Comparison of ENCODE assay signal across 28 cellular contexts in genomic region chr17:15321556-15322250, GRCh38. TPM values are rescaled to one million over a fixed set of nuclear protein-coding genes. Genes with fewer than 3 reads are reported as not detected.
A peak's percentile ranks its signal among the peaks of the same experiment; 100 is the strongest.
DNase-seq lines count a peak whose midpoint lies in the region; ATAC-seq and TF ChIP-seq lines count a peak whose summit lies in the region.
"Had no signal": no experiment of that assay in that cellular context is flagged by ENCODE, and none has a peak within 500 bp of the region (broad histone marks: within the 10 kb centered on the region; RNA-seq: fewer than 3 reads in every experiment).

No MANE protein-coding gene starts in this region.

- no peaks in the 10 kb centered on the region for H3K9me3 ChIP-seq in PC-3 (ENCODE audit: low read length)
- no peaks in the 10 kb centered on the region for H3K9me3 ChIP-seq in esophagus muscularis mucosa
- H3K9me3 ChIP-seq in osteoblast (ENCODE audit: low read depth, low read length) = no peaks in the 10 kb centered on the region
- no peaks in the 10 kb centered on the region for H3K9me3 ChIP-seq in effector memory CD4-positive, alpha-beta T cell (ENCODE audit: control insufficient read depth, low read length)
- H3K9me3 ChIP-seq: colonic mucosa, heart left ventricle, upper lobe of right lung had no signal

- H3F3A ChIP-seq in PC-3 (ENCODE audit: low read length, unreplicated experiment) = no peaks in the 10 kb centered on the region

- CTCF ChIA-PET in PC-3 (lab: Charles Lee) = no interaction called here

- no peaks in the 10 kb centered on the region for H3K9me2 ChIP-seq in PC-3 (replicated peaks; ENCODE audit: low read length)

- peaks cover 7% of the 10 kb centered on the region for H3K4me1 ChIP-seq in PC-3 (ENCODE audit: insufficient read depth, low read length)
- no peaks in the 10 kb centered on the region for H3K4me1 ChIP-seq in esophagus muscularis mucosa
- H3K4me1 ChIP-seq in osteoblast (ENCODE audit: insufficient read depth, low read length) = peaks cover 6% of the 10 kb centered on the region
- H3K4me1 ChIP-seq in effector memory CD4-positive, alpha-beta T cell (ENCODE audit: control insufficient read depth, insufficient read depth, low read length, poor library complexity, severe bottlenecking) = no peaks in the 10 kb centered on the region
- H3K4me1 ChIP-seq: colonic mucosa, upper lobe of right lung had no signal

- H4K20me1 ChIP-seq in PC-3 (ENCODE audit: low read length) (no peaks in the 10 kb centered on the region), osteoblast (ENCODE audit: insufficient read depth, low read length) (no peaks in the 10 kb centered on the region)

- H3K27me3 ChIP-seq in PC-3 (ENCODE audit: low read length) (no peaks in the 10 kb centered on the region), esophagus muscularis mucosa (no peaks in the 10 kb centered on the region), osteoblast (ENCODE audit: insufficient read depth, low read length) (peaks cover 18% of the 10 kb centered on the region)
- no peaks in the 10 kb centered on the region for H3K27me3 ChIP-seq in effector memory CD4-positive, alpha-beta T cell (replicated peaks; ENCODE audit: control insufficient read depth, insufficient read depth, low read length, poor library complexity, severe bottlenecking)
- H3K27me3 ChIP-seq: colonic mucosa, heart left ventricle, upper lobe of right lung had no signal

- intact Hi-C loops in PC-3 (cut with micrococcal nuclease) = no loop called here
- intact Hi-C loops in esophagus muscularis mucosa (cut with DNase I) = no loop called here

- BruUV-seq in PC-3 (replicated peaks; lab: Mats Ljungman, UMichigan) = no TSS peak

- no peaks in the 10 kb centered on the region for H3K36me3 ChIP-seq in PC-3 (ENCODE audit: low read depth, low read length)
- no peaks in the 10 kb centered on the region for H3K36me3 ChIP-seq in esophagus muscularis mucosa
- H3K36me3 ChIP-seq in osteoblast (ENCODE audit: insufficient read depth, low read length) = no peaks in the 10 kb centered on the region
- no peaks in the 10 kb centered on the region for H3K36me3 ChIP-seq in effector memory CD4-positive, alpha-beta T cell (ENCODE audit: control insufficient read depth, insufficient read depth, low read length)
- H3K36me3 ChIP-seq: colonic mucosa, heart left ventricle, upper lobe of right lung had no signal

- DNase-seq in EH (ENCODE audit: low read depth) = peak; percentile 64
- DNase-seq in PC-3 = peak; percentile 47
- DNase-seq in esophagus muscularis mucosa (ENCODE audit: extremely low spot score) = peak; percentile 64
- peak; percentile 91 for DNase-seq in osteoblast (ENCODE audit: insufficient read length, low spot score, missing footprints)
- DNase-seq in effector memory CD4-positive, alpha-beta T cell = no peak
- DNase-seq in cerebellar nuclear complex (lab: John Stamatoyannopoulos, UW) = no peak
- no peak for DNase-seq in foreskin melanocyte
- DNase-seq in GM19238 (ENCODE audit: insufficient read length, low spot score) = no peak
- DNase-seq: activated CD4-positive, alpha-beta memory T cell treated with anti-CD3 and anti-CD28 coated beads, Interleukin-2, amount 10 ng/mL, durations not matched to agents 7 days and 5 days; activated naive CD8-positive, alpha-beta T cell treated with anti-CD3 and anti-CD28 coated beads for 36 hours; Calu3; colonic mucosa; DND-41; endodermal cell; heart left ventricle; KG1; mesendoderm; naive thymus-derived CD4-positive, alpha-beta T cell; NCI-H1436 treated with DMSO at 0.1 percent for 48 hours; PC-9; Right ventricle myocardium superior; SW 1271; upper lobe of right lung had no signal

- H2AFZ ChIP-seq in PC-3 (ENCODE audit: low read length) (no peak overlapping the region), osteoblast (ENCODE audit: low read length) (peak overlapping the region; percentile 74)
- H2AFZ ChIP-seq: PC-9 had no signal

- POLR2A ChIA-PET in PC-3 (lab: Charles Lee; ENCODE audit: unreplicated experiment) = no interaction called here

- TF ChIP-seq CTCF in PC-3 (conservative IDR thresholded peaks at IDR 0.05; ENCODE audit: low read depth, low read length) (no peak), esophagus muscularis mucosa (IDR thresholded peaks at IDR 0.05) (no peak), osteoblast (IDR thresholded peaks at IDR 0.05; ENCODE audit: extremely low read depth, low read depth, low read length) (no peak)

- TF ChIP-seq EP300 in esophagus muscularis mucosa (IDR thresholded peaks at IDR 0.05) = no peak

- H3K79me2 ChIP-seq in PC-3 (ENCODE audit: low read length) = no peaks in the 10 kb centered on the region
- no peaks in the 10 kb centered on the region for H3K79me2 ChIP-seq in osteoblast (ENCODE audit: insufficient read depth, low read length)

- H3K4me2 ChIP-seq in PC-3 (ENCODE audit: low read length) = 0 out of 2 replicates have a peak overlapping the region, but pooled peaks have one; percentile 12
- no peak overlapping the region for H3K4me2 ChIP-seq in osteoblast (ENCODE audit: insufficient read depth, low read length)
- H3K4me2 ChIP-seq: PC-9 had no signal

- no peak for ATAC-seq in PC-3
- ATAC-seq: heart left ventricle; naive thymus-derived CD4-positive, alpha-beta T cell; upper lobe of right lung had no signal

- no peak overlapping the region for H3K9ac ChIP-seq in PC-3 (ENCODE audit: low read length)

- H3K27ac ChIP-seq in PC-3 (ENCODE audit: low read length) (no peak overlapping the region), esophagus muscularis mucosa (replicated peaks in 1 of 4) (no peak overlapping the region), osteoblast (ENCODE audit: low read depth, low read length) (no peak overlapping the region)
- H3K27ac ChIP-seq in effector memory CD4-positive, alpha-beta T cell (ENCODE audit: insufficient read depth, low read length, poor library complexity, severe bottlenecking) = no peak overlapping the region
- H3K27ac ChIP-seq: C4-2B, colonic mucosa, PC-9, upper lobe of right lung had no signal

- no peak for TF ChIP-seq POLR2A in esophagus muscularis mucosa (IDR thresholded peaks at IDR 0.05; ENCODE audit: low read depth)

- H3K4me3 ChIP-seq in PC-3 (ENCODE audit: low read length) = no peak overlapping the region
- H3K4me3 ChIP-seq in esophagus muscularis mucosa = no peak overlapping the region
- H3K4me3 ChIP-seq in osteoblast (ENCODE audit: insufficient read depth, low read length) = no peak overlapping the region
- H3K4me3 ChIP-seq in effector memory CD4-positive, alpha-beta T cell (ENCODE audit: insufficient read depth, low read depth, low read length, poor library complexity, severe bottlenecking) = no peak overlapping the region
- H3K4me3 ChIP-seq: colonic mucosa, heart left ventricle, PC-9, upper lobe of right lung had no signal

- 83% methylated on average over 6 of the region's 6 CpGs for WGBS in esophagus muscularis mucosa

RNA-seq across cellular contexts. Expression of gene TEKT3, which starts 19.7 kb away (rescaled TPM):
- not detected in 2 replicates for total RNA-seq in PC-3 (2014; rRNA removed)
- total RNA-seq in esophagus muscularis mucosa = not detected
- 0.36 TPM in 1 of 2 replicates, not detected in the other for total RNA-seq in osteoblast
- total RNA-seq: activated naive CD8-positive, alpha-beta T cell treated with anti-CD3 and anti-CD28 coated beads for 36 hours; activated T-helper 2 cell treated with anti-CD3 and anti-CD28 coated beads, Interferon-gamma antibody, Interleukin-2, Interleukin-4, amounts not matched to agents 10 μg/mL and 5 μg/mL and 100 μg/mL, durations not matched to agents 14 hours and 24 hours and 36 hours; Calu3; HT-29; NCI-H460; osteocyte; PC-9; upper lobe of right lung had no signal

RNA-seq across cellular contexts. Expression of gene PMP22, which starts 56.6 kb away (rescaled TPM):
- total RNA-seq in PC-3 (2014; rRNA removed) = 51.0 and 51.1 TPM in 2 replicates
- total RNA-seq in esophagus muscularis mucosa = 100 to 1,000 TPM; 171 to 253 (median 237) TPM
- 151 and 163 TPM in 2 replicates for total RNA-seq in osteoblast
- total RNA-seq: activated CD4-positive, alpha-beta memory T cell treated with anti-CD3 and anti-CD28 coated beads, Interleukin-2, amount 10 ng/mL, durations not matched to agents 7 days and 5 days; HT-29 had no signal

Comparison
In these comparisons a context has a peak if more than half of its experiments do, and no peak if none do; other contexts are left out.
1. DNase-seq: peak in EH (single experiment), PC-3 (single experiment), esophagus muscularis mucosa (single experiment) and osteoblast (single experiment); none in effector memory CD4-positive, alpha-beta T cell (0 of 3), cerebellar nuclear complex (0 of 2), foreskin melanocyte (single experiment) and GM19238 (single experiment).